In genomic region chr1:25090707-25091422, GRCh38 we compare ENCODE assay signal across 20 cellular contexts.
DNase-seq lines count a peak whose midpoint lies in the region; ATAC-seq and TF ChIP-seq lines count a peak whose summit lies in the region.
"Had no signal": no experiment of that assay in that cellular context is flagged by ENCODE, and none has a peak within 500 bp of the region (broad histone marks: within the 10 kb centered on the region; RNA-seq: fewer than 3 reads in every experiment).

No MANE protein-coding gene starts in this region.

- peak; percentile 29 for DNase-seq in activated CD8-positive, alpha-beta T cell treated with anti-CD3 and anti-CD28 coated beads for 36 hours
- no peak for DNase-seq in activated CD8-positive, alpha-beta T cell treated with anti-CD3 and anti-CD28 coated beads, Interleukin-2, amount 10 ng/mL, durations not matched to agents 7 days and 5 days
- peak; percentile 45 for DNase-seq in OCI-M1 (lab: John Stamatoyannopoulos, UW)
- DNase-seq in dermis blood vessel endothelial cell = peak; percentile 37
- DNase-seq in stimulated activated naive CD8-positive, alpha-beta T cell treated with anti-CD3 and anti-CD28 coated beads, Interleukin-15, amount 100 ng/mL, for 72 hours = no peak
- no peak for DNase-seq in stimulated activated CD4-positive, alpha-beta T cell treated with anti-CD3 and anti-CD28 coated beads, Interleukin-2, amount 100 ng/mL, for 48 hours
- no peak for DNase-seq in GF-D8 (lab: John Stamatoyannopoulos, UW)
- DNase-seq: activated CD4-positive, alpha-beta T cell treated with anti-CD3 and anti-CD28 coated beads, Interleukin-2, amount 50 U/mL, for 4 hours; erythroblast; HCEC 1CT; naive thymus-derived CD4-positive, alpha-beta T cell; NCI-H1105; NCI-H526; SHP77; stomach; upper lobe of right lung had no signal

- H3K4me1 Mint-ChIP-seq in activated CD8-positive, alpha-beta T cell treated with anti-CD3 and anti-CD28 coated beads for 36 hours (ENCODE audit: low read depth) = peaks cover 33% of the 10 kb centered on the region
- H3K4me1 Mint-ChIP-seq in activated CD8-positive, alpha-beta T cell treated with anti-CD3 and anti-CD28 coated beads, Interleukin-2, amount 10 ng/mL, durations not matched to agents 7 days and 5 days (ENCODE audit: low read depth) = peaks cover 40% of the 10 kb centered on the region
- peaks cover 65% of the 10 kb centered on the region for H3K4me1 Mint-ChIP-seq in stimulated activated naive CD8-positive, alpha-beta T cell treated with anti-CD3 and anti-CD28 coated beads, Interleukin-15, amount 100 ng/mL, for 72 hours

- H3K36me3 Mint-ChIP-seq in activated CD8-positive, alpha-beta T cell treated with anti-CD3 and anti-CD28 coated beads for 36 hours (ENCODE audit: low read depth) = peaks cover 2% of the 10 kb centered on the region
- peaks cover 11% of the 10 kb centered on the region for H3K36me3 Mint-ChIP-seq in activated CD8-positive, alpha-beta T cell treated with anti-CD3 and anti-CD28 coated beads, Interleukin-2, amount 10 ng/mL, durations not matched to agents 7 days and 5 days (ENCODE audit: low read depth)
- H3K36me3 Mint-ChIP-seq: activated naive CD4-positive, alpha-beta T cell treated with anti-CD3 and anti-CD28 coated beads, Interleukin-2, amount 50 U/mL, for 24 hours; memory B cell had no signal

- CTCF ChIA-PET in activated CD8-positive, alpha-beta T cell treated with anti-CD3 and anti-CD28 coated beads for 36 hours (lab: Charles Lee) = interaction anchor here (0.9 to 1.8 kb wide), 4 partner anchors 11 to 194 kb away, joined by 3 to 4 read pairs (median 4); no protein-coding TSS in a partner anchor
- CTCF ChIA-PET in activated CD8-positive, alpha-beta T cell treated with anti-CD3 and anti-CD28 coated beads, Interleukin-2, amount 10 ng/mL, durations not matched to agents 7 days and 5 days (lab: Charles Lee) = interaction anchor here (0.9 to 1.5 kb wide), 3 partner anchors 9 to 121 kb away, joined by 3 to 6 read pairs (median 3); no protein-coding TSS in a partner anchor

- ATAC-seq in activated CD8-positive, alpha-beta T cell treated with anti-CD3 and anti-CD28 coated beads for 36 hours = peak; percentile 66
- ATAC-seq in activated CD8-positive, alpha-beta T cell treated with anti-CD3 and anti-CD28 coated beads, Interleukin-2, amount 10 ng/mL, durations not matched to agents 7 days and 5 days = no peak
- ATAC-seq in stimulated activated naive CD8-positive, alpha-beta T cell treated with anti-CD3 and anti-CD28 coated beads, Interleukin-15, amount 100 ng/mL, for 72 hours = peak; percentile 36
- no peak for ATAC-seq in GM18858 (IDR thresholded peaks at IDR 0.05; ENCODE audit: unreplicated experiment)
- ATAC-seq: gastroesophageal sphincter; naive thymus-derived CD4-positive, alpha-beta T cell; upper lobe of right lung had no signal

- intact Hi-C loops in activated CD8-positive, alpha-beta T cell treated with anti-CD3 and anti-CD28 coated beads for 36 hours (cut with micrococcal nuclease) = no loop called here

- no peak overlapping the region for H3K4me3 Mint-ChIP-seq in activated CD8-positive, alpha-beta T cell treated with anti-CD3 and anti-CD28 coated beads for 36 hours
- H3K4me3 Mint-ChIP-seq in activated CD8-positive, alpha-beta T cell treated with anti-CD3 and anti-CD28 coated beads, Interleukin-2, amount 10 ng/mL, durations not matched to agents 7 days and 5 days = no peak overlapping the region
- H3K4me3 Mint-ChIP-seq in stimulated activated naive CD8-positive, alpha-beta T cell treated with anti-CD3 and anti-CD28 coated beads, Interleukin-15, amount 100 ng/mL, for 72 hours = no peak overlapping the region
- H3K4me3 Mint-ChIP-seq: activated naive CD4-positive, alpha-beta T cell treated with anti-CD3 and anti-CD28 coated beads, Interleukin-2, amount 50 U/mL, for 24 hours; memory B cell; naive thymus-derived CD4-positive, alpha-beta T cell had no signal

- no peak overlapping the region for H3K27ac Mint-ChIP-seq in activated CD8-positive, alpha-beta T cell treated with anti-CD3 and anti-CD28 coated beads for 36 hours
- no peak overlapping the region for H3K27ac Mint-ChIP-seq in activated CD8-positive, alpha-beta T cell treated with anti-CD3 and anti-CD28 coated beads, Interleukin-2, amount 10 ng/mL, durations not matched to agents 7 days and 5 days
- peak overlapping the region; percentile 35 to 69 for H3K27ac Mint-ChIP-seq in stimulated activated naive CD8-positive, alpha-beta T cell treated with anti-CD3 and anti-CD28 coated beads, Interleukin-15, amount 100 ng/mL, for 72 hours
- H3K27ac Mint-ChIP-seq: memory B cell; naive thymus-derived CD4-positive, alpha-beta T cell had no signal

- POLR2A ChIA-PET in activated CD8-positive, alpha-beta T cell treated with anti-CD3 and anti-CD28 coated beads for 36 hours (lab: Charles Lee) = interaction anchor here (0.8 to 1.2 kb wide), 3 partner anchors 8 to 57 kb away, joined by 3 to 5 read pairs (median 5); no protein-coding TSS in a partner anchor
- POLR2A ChIA-PET in activated CD8-positive, alpha-beta T cell treated with anti-CD3 and anti-CD28 coated beads, Interleukin-2, amount 10 ng/mL, durations not matched to agents 7 days and 5 days (lab: Charles Lee) = interaction anchor here (0.7 kb wide), 1 partner anchor 8 kb away, joined by 3 read pairs; no protein-coding TSS in a partner anchor

- peaks cover 12% of the 10 kb centered on the region for H3K9me3 Mint-ChIP-seq in activated CD8-positive, alpha-beta T cell treated with anti-CD3 and anti-CD28 coated beads for 36 hours
- peaks cover 2% of the 10 kb centered on the region for H3K9me3 Mint-ChIP-seq in activated CD8-positive, alpha-beta T cell treated with anti-CD3 and anti-CD28 coated beads, Interleukin-2, amount 10 ng/mL, durations not matched to agents 7 days and 5 days (ENCODE audit: insufficient read depth)
- peaks cover 8 to 15% of the 10 kb centered on the region in 2 donors for H3K9me3 Mint-ChIP-seq in stimulated activated naive CD8-positive, alpha-beta T cell treated with anti-CD3 and anti-CD28 coated beads, Interleukin-15, amount 100 ng/mL, for 72 hours
- H3K9me3 Mint-ChIP-seq: activated naive CD4-positive, alpha-beta T cell treated with anti-CD3 and anti-CD28 coated beads, Interleukin-2, amount 50 U/mL, for 24 hours; memory B cell had no signal

- no peaks in the 10 kb centered on the region for H3K27me3 Mint-ChIP-seq in activated CD8-positive, alpha-beta T cell treated with anti-CD3 and anti-CD28 coated beads for 36 hours
- peaks cover 21% of the 10 kb centered on the region for H3K27me3 Mint-ChIP-seq in activated CD8-positive, alpha-beta T cell treated with anti-CD3 and anti-CD28 coated beads, Interleukin-2, amount 10 ng/mL, durations not matched to agents 7 days and 5 days (ENCODE audit: low read depth)
- H3K27me3 Mint-ChIP-seq in stimulated activated naive CD8-positive, alpha-beta T cell treated with anti-CD3 and anti-CD28 coated beads, Interleukin-15, amount 100 ng/mL, for 72 hours = no peaks in the 10 kb centered on the region
- H3K27me3 Mint-ChIP-seq: activated naive CD4-positive, alpha-beta T cell treated with anti-CD3 and anti-CD28 coated beads, Interleukin-2, amount 50 U/mL, for 24 hours had no signal

- TF ChIP-seq CTCF in activated CD8-positive, alpha-beta T cell treated with anti-CD3 and anti-CD28 coated beads for 36 hours (IDR thresholded peaks at IDR 0.05) = no peak

Comparison
In these comparisons a context has a peak if more than half of its experiments do, and no peak if none do; other contexts are left out.
1. ATAC-seq: peak in activated CD8-positive, alpha-beta T cell treated with anti-CD3 and anti-CD28 coated beads for 36 hours (single experiment) and stimulated activated naive CD8-positive, alpha-beta T cell treated with anti-CD3 and anti-CD28 coated beads, Interleukin-15, amount 100 ng/mL, for 72 hours (single experiment); none in activated CD8-positive, alpha-beta T cell treated with anti-CD3 and anti-CD28 coated beads, Interleukin-2, amount 10 ng/mL, durations not matched to agents 7 days and 5 days (single experiment) and GM18858 (single experiment).
2. DNase-seq: peak in activated CD8-positive, alpha-beta T cell treated with anti-CD3 and anti-CD28 coated beads for 36 hours (single experiment), OCI-M1 (single experiment) and dermis blood vessel endothelial cell (single experiment); none in activated CD8-positive, alpha-beta T cell treated with anti-CD3 and anti-CD28 coated beads, Interleukin-2, amount 10 ng/mL, durations not matched to agents 7 days and 5 days (single experiment), stimulated activated naive CD8-positive, alpha-beta T cell treated with anti-CD3 and anti-CD28 coated beads, Interleukin-15, amount 100 ng/mL, for 72 hours (0 of 2), stimulated activated CD4-positive, alpha-beta T cell treated with anti-CD3 and anti-CD28 coated beads, Interleukin-2, amount 100 ng/mL, for 48 hours (0 of 2) and GF-D8 (single experiment).
3. H3K27ac Mint-ChIP-seq: peak in stimulated activated naive CD8-positive, alpha-beta T cell treated with anti-CD3 and anti-CD28 coated beads, Interleukin-15, amount 100 ng/mL, for 72 hours (2 of 2); none in activated CD8-positive, alpha-beta T cell treated with anti-CD3 and anti-CD28 coated beads for 36 hours (single experiment) and activated CD8-positive, alpha-beta T cell treated with anti-CD3 and anti-CD28 coated beads, Interleukin-2, amount 10 ng/mL, durations not matched to agents 7 days and 5 days (single experiment).